ENCODE assay signal across 23 cellular contexts in genomic region chr10:127776816-127777215, GRCh38. TPM values are rescaled to one million over a fixed set of nuclear protein-coding genes. Genes with fewer than 3 reads are reported as not detected.
"Had no signal": no experiment of that assay in that cellular context is flagged by ENCODE, and none has a peak within 500 bp of the region (broad histone marks: within the 10 kb centered on the region; RNA-seq: fewer than 3 reads in every experiment).

No MANE protein-coding gene starts in this region.

- H3K36me3 Mint-ChIP-seq: activated CD8-positive, alpha-beta memory T cell treated with anti-CD3 and anti-CD28 coated beads, Interleukin-2, amount 10 ng/mL, durations not matched to agents 7 days and 5 days; activated naive CD4-positive, alpha-beta T cell treated with anti-CD3 and anti-CD28 coated beads, Interleukin-2, amount 50 U/mL, for 24 hours had no signal

- H3K4me1 Mint-ChIP-seq: activated CD8-positive, alpha-beta memory T cell treated with anti-CD3 and anti-CD28 coated beads, Interleukin-2, amount 10 ng/mL, durations not matched to agents 7 days and 5 days; activated naive CD4-positive, alpha-beta T cell treated with anti-CD3 and anti-CD28 coated beads, Interleukin-2, amount 50 U/mL, for 24 hours; central memory CD8-positive, alpha-beta T cell had no signal

- DNase-seq: activated CD4-positive, alpha-beta T cell treated with anti-CD3 and anti-CD28 coated beads for 48 hours; activated CD4-positive, alpha-beta T cell treated with anti-CD3 and anti-CD28 coated beads, Interleukin-2, amount 50 U/mL, for 48 hours; activated CD8-positive, alpha-beta memory T cell treated with anti-CD3 and anti-CD28 coated beads, Interleukin-2, amount 10 ng/mL, durations not matched to agents 7 days and 5 days; activated effector memory CD4-positive, alpha-beta T cell treated with Interleukin-2 at 50 U/mL for 16 hours; activated naive CD4-positive, alpha-beta T cell; activated T-cell treated with anti-CD3 and anti-CD28 coated beads, Interleukin-2, amount 50 U/mL, for 24 hours; aorta; Kasumi-1; NCI-H1048; NCI-H146; NCI-H187 treated with DMSO at 0.1 percent for 48 hours; NCI-H2171; NCI-H2227 treated with DMSO at 0.1 percent for 48 hours; NCI-H446 treated with DMSO at 0.1 percent for 48 hours; NCI-H524 treated with DMSO at 0.1 percent for 48 hours; NCI-H748 treated with DMSO at 0.1 percent for 48 hours; OCI-M1; SHP77 treated with DMSO at 0.1 percent for 48 hours had no signal

- H3K9me3 Mint-ChIP-seq: activated naive CD4-positive, alpha-beta T cell treated with anti-CD3 and anti-CD28 coated beads, Interleukin-2, amount 50 U/mL, for 24 hours; activated T-cell treated with anti-CD3 and anti-CD28 coated beads, Interleukin-2, amount 50 U/mL, for 24 hours; activated T-helper 1 cell treated with anti-CD3 and anti-CD28 coated beads, Interleukin-12 subunit alpha, Interleukin-12 subunit beta, Interleukin-2, Interleukin-4 antibody, amounts not matched to agents 30 ng/mL and 10 ng/mL and 1 ng/mL, durations not matched to agents 14 hours and 24 hours and 36 hours; central memory CD8-positive, alpha-beta T cell; T-helper 1 cell treated with Interleukin-12 subunit alpha and Interleukin-12 subunit beta and Interleukin-4 antibody, amounts not matched to agents 30 μg/mL and 1 μg/mL, for 36 hours had no signal

- H3K27me3 Mint-ChIP-seq: activated CD8-positive, alpha-beta memory T cell treated with anti-CD3 and anti-CD28 coated beads, Interleukin-2, amount 10 ng/mL, durations not matched to agents 7 days and 5 days had no signal

- H3K4me3 Mint-ChIP-seq: activated CD8-positive, alpha-beta memory T cell treated with anti-CD3 and anti-CD28 coated beads, Interleukin-2, amount 10 ng/mL, durations not matched to agents 7 days and 5 days; activated naive CD4-positive, alpha-beta T cell treated with anti-CD3 and anti-CD28 coated beads, Interleukin-2, amount 50 U/mL, for 24 hours; activated T-cell treated with anti-CD3 and anti-CD28 coated beads, Interleukin-2, amount 50 U/mL, for 24 hours; activated T-helper 1 cell treated with anti-CD3 and anti-CD28 coated beads, Interleukin-12 subunit alpha, Interleukin-12 subunit beta, Interleukin-2, Interleukin-4 antibody, amounts not matched to agents 30 ng/mL and 10 ng/mL and 1 ng/mL, durations not matched to agents 14 hours and 24 hours and 36 hours; central memory CD8-positive, alpha-beta T cell; T-helper 1 cell treated with Interleukin-12 subunit alpha and Interleukin-12 subunit beta and Interleukin-4 antibody, amounts not matched to agents 30 μg/mL and 1 μg/mL, for 36 hours had no signal

- H3K27ac Mint-ChIP-seq: activated CD8-positive, alpha-beta memory T cell treated with anti-CD3 and anti-CD28 coated beads, Interleukin-2, amount 10 ng/mL, durations not matched to agents 7 days and 5 days; activated naive CD4-positive, alpha-beta T cell treated with anti-CD3 and anti-CD28 coated beads, Interleukin-2, amount 50 U/mL, for 24 hours; activated T-cell treated with anti-CD3 and anti-CD28 coated beads, Interleukin-2, amount 50 U/mL, for 24 hours; activated T-helper 1 cell treated with anti-CD3 and anti-CD28 coated beads, Interleukin-12 subunit alpha, Interleukin-12 subunit beta, Interleukin-2, Interleukin-4 antibody, amounts not matched to agents 30 ng/mL and 10 ng/mL and 1 ng/mL, durations not matched to agents 14 hours and 24 hours and 36 hours; T-helper 1 cell treated with Interleukin-12 subunit alpha and Interleukin-12 subunit beta and Interleukin-4 antibody, amounts not matched to agents 30 μg/mL and 1 μg/mL, for 36 hours had no signal

RNA-seq across cellular contexts. Expression of gene FOXI2, which starts 39.8 kb away (rescaled TPM):
- total RNA-seq: activated CD8-positive, alpha-beta memory T cell treated with anti-CD3 and anti-CD28 coated beads, Interleukin-2, amount 10 ng/mL, durations not matched to agents 7 days and 5 days; activated T-helper 1 cell treated with anti-CD3 and anti-CD28 coated beads, Interleukin-12 subunit alpha, Interleukin-12 subunit beta, Interleukin-2, Interleukin-4 antibody, amounts not matched to agents 30 ng/mL and 10 ng/mL and 1 ng/mL, durations not matched to agents 14 hours and 24 hours and 36 hours; SK-MEL-5 had no signal
- polyA plus RNA-seq: aorta had no signal
